In the genomic region with DNA sequence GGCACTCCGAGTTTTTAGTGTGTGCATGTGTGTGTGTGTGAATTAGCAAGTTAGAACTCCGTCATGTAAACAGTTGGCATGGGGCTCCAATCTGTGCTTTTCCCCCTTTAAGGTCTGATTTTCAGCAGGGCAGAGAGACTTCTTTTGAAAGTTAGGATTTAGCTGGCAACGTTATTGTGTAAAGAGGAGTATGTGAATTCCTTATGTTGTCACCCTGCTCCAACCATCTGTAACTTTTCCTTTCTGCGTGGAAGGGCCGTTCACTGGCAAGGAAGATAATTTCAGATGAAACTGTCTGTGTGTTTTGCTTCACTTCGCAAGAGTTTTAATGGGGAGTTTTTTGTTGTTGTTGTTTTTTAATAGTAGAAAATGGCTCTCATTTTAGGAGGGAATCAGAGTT, we compare ENCODE assay signal across 10 cellular contexts. TPM values are rescaled to one million over a fixed set of nuclear protein-coding genes. Genes with fewer than 3 reads are reported as not detected.
DNase-seq lines count a peak whose midpoint lies in the region; ATAC-seq and TF ChIP-seq lines count a peak whose summit lies in the region.
"Had no signal": no experiment of that assay in that cellular context is flagged by ENCODE, and none has a peak within 500 bp of the region (broad histone marks: within the 10 kb centered on the region; RNA-seq: fewer than 3 reads in every experiment).

No MANE protein-coding gene starts in this region.

- H3K27ac ChIP-seq in WERI-Rb-1 (peak overlapping the region; percentile 63), upper lobe of right lung (peak overlapping the region; percentile 59)
- H3K27ac ChIP-seq: SK-N-MC had no signal

- H3K9me3 ChIP-seq in WERI-Rb-1 (ENCODE audit: severe bottlenecking) (no peaks in the 10 kb centered on the region), upper lobe of right lung (no peaks in the 10 kb centered on the region)

- ATAC-seq in upper lobe of right lung: no peak
- ATAC-seq in HG03025 (IDR thresholded peaks at IDR 0.05; ENCODE audit: low FRiP score, unreplicated experiment): no peak
- ATAC-seq in HG03139 (IDR thresholded peaks at IDR 0.05; ENCODE audit: unreplicated experiment): no peak
- ATAC-seq in GM19023 (IDR thresholded peaks at IDR 0.05; ENCODE audit: unreplicated experiment): no peak

- H3K27me3 Mint-ChIP-seq in nephron progenitor cell (ENCODE audit: low read depth, poor library complexity): peaks cover 4% of the 10 kb centered on the region

- peaks cover 15% of the 10 kb centered on the region for H3K36me3 ChIP-seq in WERI-Rb-1
- H3K36me3 ChIP-seq in upper lobe of right lung: no peaks in the 10 kb centered on the region

- peak overlapping the region; percentile 71 for H3K4me3 ChIP-seq in WERI-Rb-1 (ENCODE audit: low read depth, low read length)
- H3K4me3 ChIP-seq in foreskin fibroblast (ENCODE audit: low read depth in 1 of 2, low read length in 2 of 2): peak overlapping the region; percentile 73 to 79
- H3K4me3 ChIP-seq in upper lobe of right lung: peak overlapping the region; percentile 44
- H3K4me3 ChIP-seq: SK-N-MC had no signal

- peak overlapping the region; percentile 67 for H3K27ac Mint-ChIP-seq in nephron progenitor cell
- H3K27ac Mint-ChIP-seq: activated naive CD8-positive, alpha-beta T cell treated with anti-CD3 and anti-CD28 coated beads, Interleukin-2, amount 10 ng/mL, durations not matched to agents 7 days and 5 days had no signal

- H3K4me1 Mint-ChIP-seq in nephron progenitor cell: peaks cover 67% of the 10 kb centered on the region
- H3K4me1 Mint-ChIP-seq: activated naive CD8-positive, alpha-beta T cell treated with anti-CD3 and anti-CD28 coated beads, Interleukin-2, amount 10 ng/mL, durations not matched to agents 7 days and 5 days had no signal

- H3K9me3 Mint-ChIP-seq in nephron progenitor cell: peaks cover 4% of the 10 kb centered on the region
- H3K9me3 Mint-ChIP-seq: activated naive CD8-positive, alpha-beta T cell treated with anti-CD3 and anti-CD28 coated beads, Interleukin-2, amount 10 ng/mL, durations not matched to agents 7 days and 5 days had no signal

- H3K36me3 Mint-ChIP-seq in nephron progenitor cell (ENCODE audit: low read depth): no peaks in the 10 kb centered on the region
- H3K36me3 Mint-ChIP-seq: activated naive CD8-positive, alpha-beta T cell treated with anti-CD3 and anti-CD28 coated beads, Interleukin-2, amount 10 ng/mL, durations not matched to agents 7 days and 5 days had no signal

- intact Hi-C loops in upper lobe of right lung (cut with DNase I): no loop called here

- peak overlapping the region; percentile 2 for H3K4me3 Mint-ChIP-seq in nephron progenitor cell
- H3K4me3 Mint-ChIP-seq: activated naive CD8-positive, alpha-beta T cell treated with anti-CD3 and anti-CD28 coated beads, Interleukin-2, amount 10 ng/mL, durations not matched to agents 7 days and 5 days had no signal

- no peak for DNase-seq in WERI-Rb-1
- DNase-seq in foreskin fibroblast: peak; percentile 2 to 43
- DNase-seq in nephron progenitor cell: no peak
- DNase-seq in upper lobe of right lung: no peak
- no peak for DNase-seq in epidermal melanocyte (ENCODE audit: insufficient read length, low spot score)
- DNase-seq: activated naive CD8-positive, alpha-beta T cell treated with anti-CD3 and anti-CD28 coated beads, Interleukin-2, amount 10 ng/mL, durations not matched to agents 7 days and 5 days had no signal

- no peaks in the 10 kb centered on the region for H3K4me1 ChIP-seq in upper lobe of right lung

- TF ChIP-seq CTCF in WERI-Rb-1 (IDR thresholded peaks at IDR 0.05; ENCODE audit: low read depth, low read length) (no peak), foreskin fibroblast (IDR thresholded peaks at IDR 0.05; ENCODE audit: low read depth, low read length) (no peak), nephron progenitor cell (IDR thresholded peaks at IDR 0.05) (no peak), upper lobe of right lung (IDR thresholded peaks at IDR 0.05) (no peak)

- H3K27me3 ChIP-seq in WERI-Rb-1 (ENCODE audit: insufficient read depth, low read depth, severe bottlenecking) (no peaks in the 10 kb centered on the region), upper lobe of right lung (no peaks in the 10 kb centered on the region)

RNA-seq across cellular contexts. Expression of a gene that starts 0.3 kb away (rescaled TPM):
- total RNA-seq in upper lobe of right lung: 7.5 TPM

Comparison
In these comparisons a context has a peak if more than half of its experiments do, and no peak if none do; other contexts are left out.
1. DNase-seq: peak in foreskin fibroblast (2 of 2); none in WERI-Rb-1 (single experiment), nephron progenitor cell (single experiment), upper lobe of right lung (single experiment) and epidermal melanocyte (single experiment).
2. Peak in every context shown above with its lines, with median percentiles within 50 percentile points of each other: H3K4me3 ChIP-seq.